Comparison of ENCODE assay signal across 14 cellular contexts in genomic region chr10:47928225-47928624, GRCh38. TPM values are rescaled to one million over a fixed set of nuclear protein-coding genes. Genes with fewer than 3 reads are reported as not detected.
"Had no signal": no experiment of that assay in that cellular context is flagged by ENCODE, and none has a peak within 500 bp of the region (broad histone marks: within the 10 kb centered on the region; RNA-seq: fewer than 3 reads in every experiment).

No MANE protein-coding gene starts in this region.

RNA-seq across cellular contexts. Expression of gene NPY4R2, which starts 9.8 kb away (rescaled TPM):
- total RNA-seq: activated B cell treated with CpG ODN at 0.5 μM for 24 hours; activated CD4-positive, alpha-beta memory T cell treated with anti-CD3 and anti-CD28 coated beads for 36 hours; activated CD4-positive, alpha-beta memory T cell treated with anti-CD3 and anti-CD28 coated beads, Interleukin-2, amount 10 ng/mL, durations not matched to agents 7 days and 5 days; activated CD4-positive, alpha-beta T cell treated with anti-CD3 and anti-CD28 coated beads for 36 hours; activated CD4-positive, alpha-beta T cell treated with anti-CD3 and anti-CD28 coated beads, Interleukin-2, amount 10 ng/mL, durations not matched to agents 24 days and 14 days; activated CD4-positive, alpha-beta T cell treated with anti-CD3 and anti-CD28 coated beads, Interleukin-2, amount 10 ng/mL, durations not matched to agents 7 days and 5 days; activated CD8-positive, alpha-beta memory T cell treated with anti-CD3 and anti-CD28 coated beads for 36 hours; activated CD8-positive, alpha-beta memory T cell treated with anti-CD3 and anti-CD28 coated beads, Interleukin-2, amount 10 ng/mL, durations not matched to agents 7 days and 5 days; activated CD8-positive, alpha-beta T cell treated with anti-CD3 and anti-CD28 coated beads for 36 hours; activated CD8-positive, alpha-beta T cell treated with anti-CD3 and anti-CD28 coated beads, Interleukin-2, amount 10 ng/mL, durations not matched to agents 7 days and 5 days; T-helper 1 cell treated with Interleukin-12 subunit alpha and Interleukin-12 subunit beta and Interleukin-4 antibody, amounts not matched to agents 30 ng/mL and 1 ng/mL, for 36 hours; T-helper 17 cell; T-helper 2 cell treated with Interferon-gamma antibody and Interleukin-4, amounts not matched to agents 100 ng/mL and 5 ng/mL, for 36 hours; WTC11 had no signal
